ENCODE assay signal across 33 cellular contexts in genomic region chr2:68352651-68353386, GRCh38. TPM values are rescaled to one million over a fixed set of nuclear protein-coding genes. Genes with fewer than 3 reads are reported as not detected.
DNase-seq lines count a peak whose midpoint lies in the region; ATAC-seq and TF ChIP-seq lines count a peak whose summit lies in the region.
"Had no signal": no experiment of that assay in that cellular context is flagged by ENCODE, and none has a peak within 500 bp of the region (broad histone marks: within the 10 kb centered on the region; RNA-seq: fewer than 3 reads in every experiment).

No MANE protein-coding gene starts in this region.

- H3K79me2 ChIP-seq in DOHH2 (ENCODE audit: control insufficient read depth, low read length), result no peaks in the 10 kb centered on the region

- no peaks in the 10 kb centered on the region for H3K4me1 Mint-ChIP-seq in activated T-cell treated with anti-CD3 and anti-CD28 coated beads, Interleukin-2, amount 50 U/mL, for 4 hours (ENCODE audit: low read depth)
- H3K4me1 Mint-ChIP-seq: activated naive CD4-positive, alpha-beta T cell treated with anti-CD3 and anti-CD28 coated beads, Interleukin-2, amount 50 U/mL, for 24 hours; activated T-helper 17 cell treated with anti-CD3 and anti-CD28 coated beads, Interleukin-2, amount 50 U/mL, for 72 hours; mesothelial cell of epicardium; naive thymus-derived CD4-positive, alpha-beta T cell had no signal

- ATAC-seq in HG03565 (IDR thresholded peaks at IDR 0.05; ENCODE audit: unreplicated experiment), result no peak
- no peak for ATAC-seq in activated T-cell treated with anti-CD3 and anti-CD28 coated beads, Interleukin-2, amount 50 U/mL, for 4 hours
- ATAC-seq: activated T-helper 17 cell treated with anti-CD3 and anti-CD28 coated beads, Interleukin-2, amount 50 U/mL, for 72 hours; left lung; naive thymus-derived CD4-positive, alpha-beta T cell; WTC11 had no signal

- peaks cover 5% of the 10 kb centered on the region for H3K27me3 Mint-ChIP-seq in activated T-cell treated with anti-CD3 and anti-CD28 coated beads, Interleukin-2, amount 50 U/mL, for 4 hours (ENCODE audit: low read depth)

- H4K20me1 ChIP-seq in DOHH2 (ENCODE audit: control insufficient read depth, insufficient read depth, low read depth, low read length), result no peaks in the 10 kb centered on the region

- H3K9me3 ChIP-seq in DOHH2 (ENCODE audit: control insufficient read depth, insufficient read depth, low read length), result no peaks in the 10 kb centered on the region
- H3K9me3 ChIP-seq: HAP-1, left lung, thoracic aorta, uterus had no signal

- H3K9me3 Mint-ChIP-seq in activated T-cell treated with anti-CD3 and anti-CD28 coated beads, Interleukin-2, amount 50 U/mL, for 4 hours, result no peaks in the 10 kb centered on the region
- H3K9me3 Mint-ChIP-seq: activated naive CD4-positive, alpha-beta T cell treated with anti-CD3 and anti-CD28 coated beads, Interleukin-2, amount 50 U/mL, for 24 hours; activated T-helper 17 cell treated with anti-CD3 and anti-CD28 coated beads, Interleukin-2, amount 50 U/mL, for 72 hours; central memory CD8-positive, alpha-beta T cell; T-helper 2 cell treated with Interferon-gamma antibody and Interleukin-4, amounts not matched to agents 5 μg/mL and 100 μg/mL, for 36 hours had no signal

- no peak overlapping the region for H3K4me3 Mint-ChIP-seq in activated T-cell treated with anti-CD3 and anti-CD28 coated beads, Interleukin-2, amount 50 U/mL, for 4 hours
- H3K4me3 Mint-ChIP-seq: activated naive CD4-positive, alpha-beta T cell treated with anti-CD3 and anti-CD28 coated beads, Interleukin-2, amount 50 U/mL, for 24 hours; activated T-helper 17 cell treated with anti-CD3 and anti-CD28 coated beads, Interleukin-2, amount 50 U/mL, for 72 hours; central memory CD8-positive, alpha-beta T cell; mesothelial cell of epicardium; naive thymus-derived CD4-positive, alpha-beta T cell; T-helper 2 cell treated with Interferon-gamma antibody and Interleukin-4, amounts not matched to agents 5 μg/mL and 100 μg/mL, for 36 hours; WTC11 had no signal

- DNase-seq in LHCN-M2 (ENCODE audit: low read depth), result peak; percentile 16
- peak; percentile 70 for DNase-seq in amniotic epithelial cell (ENCODE audit: low read depth)
- DNase-seq in iris pigment epithelial cell (ENCODE audit: low read depth), result peak; percentile 57
- no peak for DNase-seq in NCI-H748 treated with DMSO at 0.1 percent for 48 hours (lab: John Stamatoyannopoulos, UW)
- no peak for DNase-seq in activated T-cell treated with anti-CD3 and anti-CD28 coated beads, Interleukin-2, amount 50 U/mL, for 4 hours
- DNase-seq: activated CD4-positive, alpha-beta T cell treated with anti-CD3 and anti-CD28 coated beads, Interleukin-2, amount 50 U/mL, for 4 hours; activated CD8-positive, alpha-beta memory T cell treated with anti-CD3 and anti-CD28 coated beads, Interleukin-2, amount 50 U/mL, for 4 hours; aorta; hippocampal formation; left lung; naive thymus-derived CD4-positive, alpha-beta T cell; NCI-H146; NCI-H2171; NCI-H524; NK-92 treated with Interleukin-12 subunit alpha and Interleukin-12 subunit beta, amount 100 ng/mL, for 24 hours; occipital lobe; RPMI8226; stimulated activated CD4-positive, alpha-beta T cell treated with anti-CD3 and anti-CD28 coated beads, Interleukin-12 subunit alpha, Interleukin-12 subunit beta, amount 100 ng/mL, for 4 hours; stimulated activated CD4-positive, alpha-beta T cell treated with anti-CD3 and anti-CD28 coated beads, Interleukin-4, amount 100 ng/mL, for 4 hours; stimulated activated naive CD4-positive, alpha-beta T cell; uterus had no signal

- peaks cover 17% of the 10 kb centered on the region for H3K4me1 ChIP-seq in DOHH2 (ENCODE audit: control insufficient read depth, low read length)
- H3K4me1 ChIP-seq: HAP-1, uterus had no signal

- no peak for TF ChIP-seq CTCF in DOHH2 (IDR thresholded peaks at IDR 0.05; ENCODE audit: low read depth, low read length, poor library complexity, severe bottlenecking)

- no peak overlapping the region for H3K27ac ChIP-seq in DOHH2 (ENCODE audit: low read depth, low read length)
- H3K27ac ChIP-seq: epithelial cell of prostate, HL-60, left lung, thoracic aorta, uterus had no signal

- no peaks in the 10 kb centered on the region for H3K9me2 ChIP-seq in DOHH2 (replicated peaks; ENCODE audit: control insufficient read depth, low read length)

- no peaks in the 10 kb centered on the region for H3K27me3 ChIP-seq in DOHH2 (ENCODE audit: control insufficient read depth, low read length)
- H3K27me3 ChIP-seq: left lung, uterus had no signal

- H3K36me3 ChIP-seq in DOHH2 (ENCODE audit: control insufficient read depth, low read length), result no peaks in the 10 kb centered on the region
- H3K36me3 ChIP-seq: HAP-1, left lung, thoracic aorta, uterus had no signal

- H3F3A ChIP-seq in DOHH2 (ENCODE audit: control insufficient read depth, insufficient read depth), result no peaks in the 10 kb centered on the region

- H3K36me3 Mint-ChIP-seq in activated T-cell treated with anti-CD3 and anti-CD28 coated beads, Interleukin-2, amount 50 U/mL, for 4 hours (ENCODE audit: insufficient read depth), result no peaks in the 10 kb centered on the region
- H3K36me3 Mint-ChIP-seq: activated naive CD4-positive, alpha-beta T cell treated with anti-CD3 and anti-CD28 coated beads, Interleukin-2, amount 50 U/mL, for 24 hours; mesothelial cell of epicardium; naive thymus-derived CD4-positive, alpha-beta T cell; WTC11 had no signal

- H3K4me3 ChIP-seq in DOHH2 (ENCODE audit: low read length), result no peak overlapping the region
- H3K4me3 ChIP-seq: HAP-1, left lung, thoracic aorta, uterus had no signal

- peak overlapping the region; percentile 20 for H3K4me2 ChIP-seq in DOHH2 (ENCODE audit: low read length)

RNA-seq across cellular contexts. Expression of gene PLEK, which starts 12.3 kb away (rescaled TPM):
- not detected in 2 replicates for total RNA-seq in LHCN-M2 (2014; rRNA removed)
- polyA plus RNA-seq in LHCN-M2 (2012), result not detected
- 1 to 10 TPM; 2.6 to 7.8 (median 7.8) TPM for total RNA-seq in activated T-cell treated with anti-CD3 and anti-CD28 coated beads, Interleukin-2, amount 50 U/mL, for 4 hours
- total RNA-seq: mesothelial cell of epicardium had no signal

RNA-seq across cellular contexts. Expression of gene CNRIP1, which starts 33.1 kb away (rescaled TPM):
- 31.6 and 36.4 TPM in 2 replicates for total RNA-seq in LHCN-M2 (2014; rRNA removed)
- 27.7 TPM for polyA plus RNA-seq in LHCN-M2 (2012)
- under 1 TPM in 2 of 3 donors, not detected in 1; 0.11 to 0.13 TPM for total RNA-seq in activated T-cell treated with anti-CD3 and anti-CD28 coated beads, Interleukin-2, amount 50 U/mL, for 4 hours
- total RNA-seq: activated T-helper 17 cell treated with anti-CD3 and anti-CD28 coated beads, Interleukin-2, amount 50 U/mL, for 72 hours had no signal
- polyA plus RNA-seq: naive thymus-derived CD4-positive, alpha-beta T cell had no signal

Comparison
In these comparisons a context has a peak if more than half of its experiments do, and no peak if none do; other contexts are left out.
1. DNase-seq: peak in LHCN-M2 (single experiment), amniotic epithelial cell (single experiment) and iris pigment epithelial cell (single experiment); none in NCI-H748 treated with DMSO at 0.1 percent for 48 hours (single experiment) and activated T-cell treated with anti-CD3 and anti-CD28 coated beads, Interleukin-2, amount 50 U/mL, for 4 hours (single experiment).
2. RNA of gene CNRIP1, which starts 33.1 kb away (total RNA-seq): 31.6 to 36.4 TPM in LHCN-M2; 0.11 to 0.13 TPM in activated T-cell treated with anti-CD3 and anti-CD28 coated beads, Interleukin-2, amount 50 U/mL, for 4 hours; every median in the first group is over 10 times any median in the second.